21 cellular contexts compared by ENCODE assay signal in the genomic region with DNA sequence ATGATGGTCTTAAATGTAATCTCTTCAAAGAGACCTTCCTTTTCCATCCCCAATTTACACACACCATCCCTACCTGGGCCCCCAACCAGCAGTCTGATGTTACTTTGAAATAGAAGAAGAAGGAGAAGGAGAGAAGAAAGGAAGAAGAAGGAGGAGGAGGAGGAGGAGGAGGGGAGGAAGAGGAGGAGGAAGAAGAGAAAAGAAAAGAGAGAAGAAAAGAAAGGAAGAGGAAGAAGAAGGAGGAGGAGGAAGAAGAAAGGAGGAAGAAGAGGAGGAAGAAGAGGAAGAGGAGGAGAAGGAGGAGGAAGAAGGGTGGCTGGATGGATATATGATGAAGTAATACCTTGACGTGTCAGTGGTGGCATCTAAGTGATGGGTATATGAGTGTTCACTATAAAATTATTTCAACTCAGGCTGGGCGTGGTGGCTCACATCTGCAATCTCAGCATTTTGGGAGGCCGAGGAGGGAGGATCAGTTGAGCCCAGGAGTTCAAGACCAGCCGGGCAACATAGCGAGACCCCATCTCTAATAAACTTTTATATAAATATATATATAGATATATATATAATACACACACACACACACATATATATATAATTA. TPM values are rescaled to one million over a fixed set of nuclear protein-coding genes. Genes with fewer than 3 reads are reported as not detected.
"Had no signal": no experiment of that assay in that cellular context is flagged by ENCODE, and none has a peak within 500 bp of the region (broad histone marks: within the 10 kb centered on the region; RNA-seq: fewer than 3 reads in every experiment).

No MANE protein-coding gene starts in this region.

- H3K36me3 ChIP-seq: esophagus squamous epithelium had no signal

- H3K4me3 Mint-ChIP-seq: activated CD4-positive, alpha-beta memory T cell treated with anti-CD3 and anti-CD28 coated beads for 36 hours; activated naive CD4-positive, alpha-beta T cell treated with anti-CD3 and anti-CD28 coated beads for 36 hours; effector memory CD8-positive, alpha-beta T cell; nephron progenitor cell; stimulated activated naive CD8-positive, alpha-beta T cell treated with anti-CD3 and anti-CD28 coated beads, Interleukin-15, Interleukin-2, amounts not matched to agents 100 ng/mL and 50 ng/mL, for 24 hours; type B pancreatic cell had no signal

- H3K9me3 ChIP-seq: esophagus squamous epithelium, mucosa of descending colon, psoas muscle had no signal

- H3K4me1 ChIP-seq: psoas muscle had no signal

- H3K4me3 ChIP-seq: esophagus squamous epithelium, mucosa of descending colon, psoas muscle had no signal

- DNase-seq: activated CD4-positive, alpha-beta memory T cell treated with anti-CD3 and anti-CD28 coated beads for 36 hours; activated naive CD4-positive, alpha-beta T cell treated with anti-CD3 and anti-CD28 coated beads for 36 hours; activated T-cell treated with anti-CD3 and anti-CD28 coated beads, Interleukin-2, amount 50 U/mL, for 1 hour; amniotic stem cell; effector memory CD8-positive, alpha-beta T cell; esophagus squamous epithelium; mesenchymal stem cell; mucosa of descending colon; nephron progenitor cell; occipital lobe; psoas muscle; right cardiac atrium; stimulated activated CD4-positive, alpha-beta T cell treated with anti-CD3 and anti-CD28 coated beads, Interleukin-2, amount 100 ng/mL, for 24 hours; WERI-Rb-1 had no signal

- H3K9me3 Mint-ChIP-seq: activated CD4-positive, alpha-beta memory T cell treated with anti-CD3 and anti-CD28 coated beads for 36 hours; activated naive CD4-positive, alpha-beta T cell treated with anti-CD3 and anti-CD28 coated beads for 36 hours; effector memory CD8-positive, alpha-beta T cell; nephron progenitor cell; stimulated activated naive CD8-positive, alpha-beta T cell treated with anti-CD3 and anti-CD28 coated beads, Interleukin-15, Interleukin-2, amounts not matched to agents 100 ng/mL and 50 ng/mL, for 24 hours; type B pancreatic cell had no signal

- H3K27ac Mint-ChIP-seq: activated CD4-positive, alpha-beta memory T cell treated with anti-CD3 and anti-CD28 coated beads for 36 hours; activated naive CD4-positive, alpha-beta T cell treated with anti-CD3 and anti-CD28 coated beads for 36 hours; nephron progenitor cell; stimulated activated naive CD8-positive, alpha-beta T cell treated with anti-CD3 and anti-CD28 coated beads, Interleukin-15, Interleukin-2, amounts not matched to agents 100 ng/mL and 50 ng/mL, for 24 hours; type B pancreatic cell had no signal

- H3K27ac ChIP-seq: esophagus squamous epithelium, psoas muscle, WERI-Rb-1 had no signal

- H3K27me3 Mint-ChIP-seq: activated CD4-positive, alpha-beta memory T cell treated with anti-CD3 and anti-CD28 coated beads for 36 hours; effector memory CD8-positive, alpha-beta T cell; stimulated activated naive CD8-positive, alpha-beta T cell treated with anti-CD3 and anti-CD28 coated beads, Interleukin-15, Interleukin-2, amounts not matched to agents 100 ng/mL and 50 ng/mL, for 24 hours had no signal

- H3K36me3 Mint-ChIP-seq: type B pancreatic cell had no signal

- ATAC-seq: effector memory CD8-positive, alpha-beta T cell; mucosa of descending colon; psoas muscle; right cardiac atrium had no signal

RNA-seq across cellular contexts. Expression of a gene that starts 28.1 kb away (rescaled TPM):
- total RNA-seq: cerebellum, esophagus squamous epithelium, lower leg skin, mucosa of descending colon, occipital lobe, psoas muscle, right cardiac atrium, SK-MEL-5, skeletal muscle tissue had no signal
- polyA plus RNA-seq: psoas muscle, right cardiac atrium had no signal

RNA-seq across cellular contexts. Expression of a gene that starts 56.1 kb away (rescaled TPM):
- total RNA-seq: activated CD4-positive, alpha-beta memory T cell treated with anti-CD3 and anti-CD28 coated beads for 36 hours; cerebellum; esophagus squamous epithelium; lower leg skin; mucosa of descending colon; occipital lobe; psoas muscle; right cardiac atrium; SK-MEL-5; skeletal muscle tissue; T-helper 2 cell treated with Interferon-gamma antibody and Interleukin-4, amounts not matched to agents 100 ng/mL and 5 ng/mL, for 36 hours had no signal
- polyA plus RNA-seq: psoas muscle, right cardiac atrium had no signal
